Comparison of ENCODE assay signal across 8 cellular contexts in the genomic region with DNA sequence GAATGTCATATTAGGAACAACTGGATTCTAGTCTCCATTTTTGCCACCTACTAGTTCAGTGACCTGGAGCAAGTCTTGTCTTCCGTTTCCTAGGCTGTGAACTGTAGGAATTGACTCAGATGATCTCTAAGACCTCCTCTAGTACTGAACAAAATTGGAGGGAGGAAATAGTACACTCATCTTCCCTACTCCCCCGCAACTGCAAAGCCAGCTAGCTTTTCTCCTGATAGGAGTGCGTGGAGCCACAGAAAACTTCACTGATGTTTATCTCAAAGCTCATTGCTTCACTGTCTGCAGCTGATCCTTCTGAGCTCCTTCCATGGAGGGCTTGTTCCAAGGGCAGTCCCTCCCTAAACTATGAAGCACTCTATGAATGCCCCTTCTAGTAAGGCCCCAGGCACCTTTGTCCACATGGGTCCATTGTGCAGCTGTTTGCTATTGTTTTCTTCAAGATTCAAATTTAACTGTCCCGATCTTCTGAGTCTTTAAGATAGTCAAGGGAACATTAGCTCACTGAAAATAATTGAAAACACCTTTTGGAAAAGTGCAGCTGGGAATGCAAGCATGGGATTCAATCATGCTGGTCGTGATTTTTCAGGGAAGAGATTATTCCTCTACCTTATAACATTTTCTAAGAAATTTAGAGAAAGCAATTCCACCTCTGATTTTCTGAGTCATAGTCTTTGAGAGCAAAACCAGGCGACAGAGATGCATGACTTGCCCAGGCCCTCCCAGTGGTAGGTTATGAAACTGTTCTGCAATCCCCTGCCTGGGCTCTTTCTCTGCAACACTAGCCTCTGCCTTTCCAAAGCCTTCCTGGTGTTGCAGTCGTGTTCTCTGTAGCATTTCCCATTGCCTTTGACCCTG. TPM values are rescaled to one million over a fixed set of nuclear protein-coding genes. Genes with fewer than 3 reads are reported as not detected.
DNase-seq lines count a peak whose midpoint lies in the region; ATAC-seq and TF ChIP-seq lines count a peak whose summit lies in the region.

No MANE protein-coding gene starts in this region.

- H3K4me2 ChIP-seq in GM23338 = no peak overlapping the region
- H3K4me2 ChIP-seq in IMR-90 (ENCODE audit: low read depth, low read length) = no peak overlapping the region; the same call in 1 of the 2 replicates

- peak; percentile 16 for DNase-seq in GM13976 (ENCODE audit: low spot score)
- DNase-seq in GM23338 (ENCODE audit: low spot score) = peak; percentile 76
- peak; percentile 69 for DNase-seq in IMR-90
- peak; percentile 57 for DNase-seq in activated CD8-positive, alpha-beta T cell treated with anti-CD3 and anti-CD28 coated beads for 36 hours
- peak; percentile 57 for DNase-seq in iPS-NIHi7 (ENCODE audit: extremely low spot score)
- no peak for DNase-seq in prostate gland (ENCODE audit: low spot score)
- DNase-seq in 8988T = no peak
- no peak for DNase-seq in GOT3 (lab: John Stamatoyannopoulos, UW)

- peak overlapping the region; percentile 54 for H3K18ac ChIP-seq in IMR-90 (ENCODE audit: low read depth, low read length)

- no peaks in the 10 kb centered on the region for H3K36me3 Mint-ChIP-seq in GM23338 (ENCODE audit: low read depth)
- H3K36me3 Mint-ChIP-seq in activated CD8-positive, alpha-beta T cell treated with anti-CD3 and anti-CD28 coated beads for 36 hours (ENCODE audit: low read depth) = peaks cover 1% of the 10 kb centered on the region

- peak; percentile 71 for TF ChIP-seq RAD21 in IMR-90 (IDR thresholded peaks at IDR 0.05; ENCODE audit: low read length)

- peak overlapping the region; percentile 64 for H3K14ac ChIP-seq in IMR-90 (replicated peaks; ENCODE audit: low read depth, low read length)

- no peak overlapping the region for H3K9ac ChIP-seq in IMR-90 (ENCODE audit: low read depth, low read length)

- ATAC-seq in GM23338 (peak; percentile 97), IMR-90 (ENCODE audit: low read depth) (peak; percentile 92)
- ATAC-seq in activated CD8-positive, alpha-beta T cell treated with anti-CD3 and anti-CD28 coated beads for 36 hours = peak; percentile 88

- peak overlapping the region in 1 of 2 experiments; percentile 37; a peak in 1 of 4 replicates for H4K8ac ChIP-seq in IMR-90 (ENCODE audit: low read depth in 2 of 2, low read length in 2 of 2)

- H3F3A ChIP-seq in GM23338 (replicated peaks; ENCODE audit: low read depth) = no peaks in the 10 kb centered on the region

- H4K5ac ChIP-seq in IMR-90 (ENCODE audit: low read depth, low read length) = peak overlapping the region; percentile 44

- H3K4me3 Mint-ChIP-seq in GM23338 = no peak overlapping the region
- H3K4me3 Mint-ChIP-seq in activated CD8-positive, alpha-beta T cell treated with anti-CD3 and anti-CD28 coated beads for 36 hours = no peak overlapping the region

- intact Hi-C loops in IMR-90 (cut with micrococcal nuclease) = no loop called here
- intact Hi-C loops in activated CD8-positive, alpha-beta T cell treated with anti-CD3 and anti-CD28 coated beads for 36 hours (cut with micrococcal nuclease) = no loop called here
- intact Hi-C loops in prostate gland (cut with DNase I) = no loop called here

- POLR2A ChIA-PET in IMR-90 (lab: Charles Lee; ENCODE audit: unreplicated experiment) = interaction anchor here (1.4 to 1.5 kb wide), 2 partner anchors 10 to 16 kb away, joined by 3 read pairs; no protein-coding TSS in a partner anchor
- POLR2A ChIA-PET in activated CD8-positive, alpha-beta T cell treated with anti-CD3 and anti-CD28 coated beads for 36 hours (lab: Charles Lee) = interaction anchor here (1.0 kb wide), 1 partner anchor 15 kb away, joined by 3 read pairs; no protein-coding TSS in a partner anchor

- H4K20me1 ChIP-seq in GM23338 (replicated peaks; ENCODE audit: insufficient read depth) (no peaks in the 10 kb centered on the region), IMR-90 (ENCODE audit: insufficient read depth, low read length) (no peaks in the 10 kb centered on the region)

- no peak overlapping the region for H3K4me3 ChIP-seq in GM23338
- no peak overlapping the region for H3K4me3 ChIP-seq in IMR-90 (ENCODE audit: insufficient read depth, low read depth, low read length)
- no peak overlapping the region for H3K4me3 ChIP-seq in prostate gland

- in situ Hi-C loops in GM13976 (cut with MboI; ENCODE audit: low sequenced_read_pairs, unreplicated experiment) (no loop called here), IMR-90 (cut with MboI; ENCODE audit: low sequenced_read_pairs) (no loop called here)

- no peak overlapping the region for H2AFZ ChIP-seq in GM23338
- H2AFZ ChIP-seq in IMR-90 (replicated peaks; ENCODE audit: low read length, poor library complexity) = peak overlapping the region; percentile 47

- H3K9me2 ChIP-seq in GM23338 (ENCODE audit: insufficient read depth) = no peaks in the 10 kb centered on the region

- H2AK9ac ChIP-seq in IMR-90 (replicated peaks; ENCODE audit: low read depth, low read length, poor library complexity) = no peak overlapping the region

- BruUV-seq in IMR-90 (replicated peaks; lab: Mats Ljungman, UMichigan) = no TSS peak

- H3K36me3 ChIP-seq in GM23338 (ENCODE audit: insufficient read depth) (no peaks in the 10 kb centered on the region), IMR-90 (ENCODE audit: control insufficient read depth, insufficient read depth, low read length) (no peaks in the 10 kb centered on the region), prostate gland (no peaks in the 10 kb centered on the region)

- H3K27ac Mint-ChIP-seq in GM23338 = peak overlapping the region; percentile 59
- peak overlapping the region; percentile 22 for H3K27ac Mint-ChIP-seq in activated CD8-positive, alpha-beta T cell treated with anti-CD3 and anti-CD28 coated beads for 36 hours

- peaks cover 41% of the 10 kb centered on the region for H3K4me1 Mint-ChIP-seq in GM23338
- peaks cover 29% of the 10 kb centered on the region for H3K4me1 Mint-ChIP-seq in activated CD8-positive, alpha-beta T cell treated with anti-CD3 and anti-CD28 coated beads for 36 hours (ENCODE audit: low read depth)

- peak overlapping the region; percentile 89; the same call in 2 of the 3 replicates for H2BK15ac ChIP-seq in IMR-90 (ENCODE audit: low read depth, low read length)

- H4K91ac ChIP-seq in IMR-90 (ENCODE audit: insufficient read depth, low read depth, low read length) = peak overlapping the region; percentile 31; the same call in 1 of the 2 replicates

- peak overlapping the region; percentile 47 for H2BK20ac ChIP-seq in IMR-90 (ENCODE audit: low read depth, low read length)

- H3K79me2 ChIP-seq in GM23338 (replicated peaks; ENCODE audit: insufficient read depth) = no peaks in the 10 kb centered on the region

- peak overlapping the region; percentile 39 for H2BK120ac ChIP-seq in IMR-90 (ENCODE audit: low read depth, low read length)

- H2AK5ac ChIP-seq in IMR-90 (ENCODE audit: low read depth, low read length) = peak overlapping the region; percentile 61; the same call in 1 of the 2 replicates

- no peaks in the 10 kb centered on the region for H3K9me3 Mint-ChIP-seq in GM23338
- no peaks in the 10 kb centered on the region for H3K9me3 Mint-ChIP-seq in activated CD8-positive, alpha-beta T cell treated with anti-CD3 and anti-CD28 coated beads for 36 hours

- no peak overlapping the region for H3K56ac ChIP-seq in IMR-90 (ENCODE audit: extremely low read depth, insufficient read depth, low read length)

- peak overlapping the region; percentile 6 for H2BK5ac ChIP-seq in IMR-90 (ENCODE audit: low read depth, low read length, poor library complexity, severe bottlenecking)

- H3K27me3 ChIP-seq in GM23338 (ENCODE audit: insufficient read depth) (no peaks in the 10 kb centered on the region), IMR-90 (ENCODE audit: control insufficient read depth, insufficient read depth, low read length) (no peaks in the 10 kb centered on the region), prostate gland (replicated peaks; ENCODE audit: insufficient read depth) (no peaks in the 10 kb centered on the region)

- H3K9me1 ChIP-seq in IMR-90 (ENCODE audit: insufficient read depth, low read length) = peaks cover 7% of the 10 kb centered on the region; the same call in 1 of the 2 replicates

- 0 out of 4 replicates have a peak, but pooled peaks cover 0 to 4% of the 10 kb centered on the region in 2 experiments for H3K79me1 ChIP-seq in IMR-90 (ENCODE audit: low read depth in 1 of 2, low read length in 2 of 2)

- TF ChIP-seq CTCF in GM13976 (IDR thresholded peaks at IDR 0.05; ENCODE audit: borderline replicate concordance, control extremely low read depth, extremely low read depth, insufficient read depth, missing control alignments) (peak; percentile 13), GM23338 (conservative IDR thresholded peaks at IDR 0.05; ENCODE audit: low read depth in 2 of 2) (peak; percentile 55 to 58), IMR-90 (conservative IDR thresholded peaks at IDR 0.05; ENCODE audit: low read depth, low read length) (peak; percentile 59), prostate gland (IDR thresholded peaks at IDR 0.05) (no peak)
- TF ChIP-seq CTCF in activated CD8-positive, alpha-beta T cell treated with anti-CD3 and anti-CD28 coated beads for 36 hours (IDR thresholded peaks at IDR 0.05) = peak; percentile 54

- H3K23ac ChIP-seq in IMR-90 (ENCODE audit: low read depth, low read length) = peak overlapping the region; percentile 40

- CTCF ChIA-PET in IMR-90 (lab: Yijun Ruan, JAX) = interaction anchor here (0.6 to 1.7 kb wide), 8 partner anchors 10 to 648 kb away, joined by 3 to 5 read pairs (median 4); no protein-coding TSS in a partner anchor
- CTCF ChIA-PET in activated CD8-positive, alpha-beta T cell treated with anti-CD3 and anti-CD28 coated beads for 36 hours (lab: Charles Lee) = interaction anchor here (0.8 to 4.4 kb wide), 14 partner anchors 8 to 261 kb away, joined by 3 to 41 read pairs (median 6); no protein-coding TSS in a partner anchor

- peak overlapping the region; percentile 12; the same call in 1 of the 2 replicates for H3K27ac ChIP-seq in GM23338 (ENCODE audit: low read depth)
- H3K27ac ChIP-seq in IMR-90 (ENCODE audit: insufficient read depth, low read length) = peak overlapping the region; percentile 41; the same call in 1 of the 2 replicates
- no peak overlapping the region for H3K27ac ChIP-seq in prostate gland

- H3K4ac ChIP-seq in IMR-90 (ENCODE audit: low read depth, low read length) = peak overlapping the region; percentile 76

- H3K27me3 Mint-ChIP-seq in GM23338 (ENCODE audit: insufficient read depth, low read depth, poor library complexity) = peaks cover 4% of the 10 kb centered on the region
- H3K27me3 Mint-ChIP-seq in activated CD8-positive, alpha-beta T cell treated with anti-CD3 and anti-CD28 coated beads for 36 hours = no peaks in the 10 kb centered on the region

- H3K4me1 ChIP-seq in GM23338 (ENCODE audit: insufficient read depth) (peaks cover 28% of the 10 kb centered on the region; the same call in 1 of the 2 replicates), IMR-90 (ENCODE audit: control insufficient read depth, insufficient read depth, low read length) (peaks cover 8% of the 10 kb centered on the region), prostate gland (replicated peaks) (no peaks in the 10 kb centered on the region)

- WGBS in IMR-90 (ENCODE audit: extremely low coverage in 2 of 2, insufficient read length in 1 of 2), 2 experiments = 82% methylated on average over 2 of the region's 7 CpGs; no CpG with 5 or more reads in 1 of the 2 experiments
- 85% methylated on average over 7 of the region's 7 CpGs for WGBS in prostate gland

- TF ChIP-seq POLR2A in IMR-90 (IDR thresholded peaks at IDR 0.05; ENCODE audit: low read depth, low read length) = no peak
- TF ChIP-seq POLR2A in prostate gland (IDR thresholded peaks at IDR 0.05) = no peak

- dilution Hi-C loops in IMR-90 (cut with HindIII; ENCODE audit: low sequenced_read_pairs, unreplicated experiment) = no loop called here

- H3K9me3 ChIP-seq in IMR-90 (ENCODE audit: control insufficient read depth, insufficient read depth, low read length) = no peaks in the 10 kb centered on the region
- H3K9me3 ChIP-seq in prostate gland = no peaks in the 10 kb centered on the region

RNA-seq across cellular contexts. Expression of gene FILIP1L, which starts 24.3 kb away (rescaled TPM):
- total RNA-seq in GM23338 (2014; rRNA removed; shearing (Covaris generic)) = not detected in 2 replicates
- polyA plus RNA-seq in GM23338 (2016; fragmentation: Nextera tagmentation; extraction: Ambion mirVana) (1.3 and 1.6 TPM in 2 replicates), IMR-90 (2012; rRNA removed) (11.5 and 14.7 TPM in 2 replicates)
- total RNA-seq in IMR-90 (2012; rRNA removed) (19.9 and 21.1 TPM in 2 replicates), prostate gland (10 to 100 TPM in 1 of 2 donors, 1 to 10 TPM in 1; 9.5 to 28.2 TPM)
- 2.5 and 4.3 TPM in 2 replicates for polyA plus RNA-seq in IMR-90 (2012; cell fraction: cytosol; rRNA removed)
- 1.4 and 10.5 TPM in 2 replicates for polyA plus RNA-seq in IMR-90 (2012; cell fraction: nucleus; rRNA removed; ENCODE audit: low replicate concordance)
- under 1 TPM; 0.11 to 0.13 TPM for total RNA-seq in activated CD8-positive, alpha-beta T cell treated with anti-CD3 and anti-CD28 coated beads for 36 hours

Comparison
In these comparisons a context has a peak if more than half of its experiments do, and no peak if none do; other contexts are left out.
1. DNase-seq: peak in GM13976 (single experiment), GM23338 (single experiment), IMR-90 (single experiment), activated CD8-positive, alpha-beta T cell treated with anti-CD3 and anti-CD28 coated beads for 36 hours (single experiment) and iPS-NIHi7 (single experiment); none in prostate gland (single experiment), 8988T (single experiment) and GOT3 (single experiment).
2. CTCF ChIP-seq: peak in GM13976 (single experiment), GM23338 (2 of 2), IMR-90 (single experiment) and activated CD8-positive, alpha-beta T cell treated with anti-CD3 and anti-CD28 coated beads for 36 hours (single experiment); none in prostate gland (0 of 4).
3. H3K27ac ChIP-seq: peak in GM23338 (single experiment) and IMR-90 (single experiment); none in prostate gland (0 of 2).
4. RNA of gene FILIP1L, which starts 24.3 kb away (total RNA-seq): 9.5 to 28.2 TPM in prostate gland and 19.9 to 21.1 TPM in IMR-90; 0.11 to 0.13 TPM in activated CD8-positive, alpha-beta T cell treated with anti-CD3 and anti-CD28 coated beads for 36 hours and not detected in GM23338; every median in the first group is over 4 times any median in the second.
5. Peak in every context shown above with its lines, with median percentiles within 50 percentile points of each other: ATAC-seq.